ENCODE assay signal across 1 cellular context in genomic region chr3:48709051-48709461, GRCh38.
TF ChIP-seq lines count a peak whose summit lies in the region.

No MANE protein-coding gene starts in this region.

TF ChIP-seq in HepG2, 621 proteins besides CTCF, POLR2A, EP300 and RAD21:
- TF ChIP-seq GABPB1 (CRISPR knock-in tag; IDR thresholded peaks at IDR 0.05), result no peak
- TF ChIP-seq TP53 (CRISPR knock-in tag; conservative IDR thresholded peaks at IDR 0.05), result no peak
- no peak for TF ChIP-seq YY1 (IDR thresholded peaks at IDR 0.05; ENCODE audit: insufficient read depth, insufficient replicate concordance, low read depth, low read length)
- TF ChIP-seq RNF219 (CRISPR knock-in tag; IDR thresholded peaks at IDR 0.05), result no peak
- no peak for TF ChIP-seq ZNF704 (CRISPR knock-in tag; IDR thresholded peaks at IDR 0.05; ENCODE audit: borderline replicate concordance)
- TF ChIP-seq ZNF33A (CRISPR knock-in tag; IDR thresholded peaks at IDR 0.05; ENCODE audit: borderline replicate concordance), result no peak
